In the genomic region with DNA sequence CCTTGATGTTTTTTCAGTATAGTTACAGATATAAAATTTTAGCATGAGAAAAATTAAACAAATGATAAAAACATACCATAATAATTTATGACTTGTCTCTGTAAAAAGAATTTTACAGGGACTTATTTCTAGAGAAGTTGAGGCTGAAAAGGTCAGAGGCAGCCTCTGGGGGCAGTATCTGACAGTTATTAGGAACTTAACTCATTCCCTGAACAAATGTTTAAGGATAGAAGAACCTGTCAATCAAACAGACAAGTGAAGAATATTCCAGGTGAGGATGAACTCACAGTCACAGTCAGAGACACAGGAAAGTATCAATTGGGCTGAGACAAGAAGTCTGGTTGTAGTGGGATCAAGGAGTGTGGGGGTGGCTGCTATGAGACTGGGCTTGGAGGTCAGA, we compare ENCODE assay signal across 18 cellular contexts. TPM values are rescaled to one million over a fixed set of nuclear protein-coding genes. Genes with fewer than 3 reads are reported as not detected.
DNase-seq lines count a peak whose midpoint lies in the region; ATAC-seq, FAIRE-seq and TF ChIP-seq lines count a peak whose summit lies in the region.
"Had no signal": no experiment of that assay in that cellular context is flagged by ENCODE, and none has a peak within 500 bp of the region (broad histone marks: within the 10 kb centered on the region; RNA-seq: fewer than 3 reads in every experiment).

No MANE protein-coding gene starts in this region.

- H3K9me3 Mint-ChIP-seq in activated CD4-positive, alpha-beta T cell treated with anti-CD3 and anti-CD28 coated beads, Interleukin-2, amount 10 ng/mL, durations not matched to agents 24 days and 14 days: no peaks in the 10 kb centered on the region

- no peak overlapping the region for H2BK120ac ChIP-seq in H1 (replicated peaks; ENCODE audit: low read depth, low read length)

- no peak overlapping the region for H3K14ac ChIP-seq in H1 (ENCODE audit: insufficient read length)

- no peak overlapping the region for H3K4ac ChIP-seq in H1 (replicated peaks; ENCODE audit: insufficient read length, low read depth, low read length)

- H4K20me1 ChIP-seq in H1 (replicated peaks in 1 of 2; ENCODE audit: control insufficient read depth in 1 of 2, insufficient read depth in 2 of 2, low read length in 2 of 2): no peaks in the 10 kb centered on the region

- no peak overlapping the region for H3K4me2 ChIP-seq in H1 (ENCODE audit: insufficient read depth in 1 of 2, low read depth in 2 of 2, low read length in 2 of 2)

- POLR2A ChIA-PET in H1 (lab: Charles Lee; ENCODE audit: partially characterized antibody): no interaction called here

- H3K23ac ChIP-seq in H1 (ENCODE audit: insufficient read length): no peak overlapping the region

- intact Hi-C loops in activated CD4-positive, alpha-beta T cell treated with anti-CD3 and anti-CD28 coated beads, Interleukin-2, amount 10 ng/mL, durations not matched to agents 24 days and 14 days (cut with micrococcal nuclease): no loop called here
- intact Hi-C loops in upper lobe of right lung (cut with DNase I): no loop called here
- intact Hi-C loops in adrenal gland (cut with DNase I): no loop called here

- no peak overlapping the region for H2AFZ ChIP-seq in H1 (ENCODE audit: low read length)

- no peak overlapping the region for H2BK15ac ChIP-seq in H1 (ENCODE audit: low read length)

- H3K27ac Mint-ChIP-seq in activated CD4-positive, alpha-beta T cell treated with anti-CD3 and anti-CD28 coated beads, Interleukin-2, amount 10 ng/mL, durations not matched to agents 24 days and 14 days: no peak overlapping the region
- H3K27ac Mint-ChIP-seq: activated CD8-positive, alpha-beta memory T cell treated with anti-CD3 and anti-CD28 coated beads, Interleukin-2, amount 10 ng/mL, durations not matched to agents 7 days and 5 days; naive thymus-derived CD8-positive, alpha-beta T cell had no signal

- DNase-seq in activated CD4-positive, alpha-beta T cell treated with anti-CD3 and anti-CD28 coated beads, Interleukin-2, amount 10 ng/mL, durations not matched to agents 24 days and 14 days: peak; percentile 32
- no peak for DNase-seq in activated CD4-positive, alpha-beta T cell treated with anti-CD3 and anti-CD28 coated beads, Interleukin-2, amount 50 U/mL, for 48 hours
- DNase-seq in NCI-H460 (ENCODE audit: extremely low read depth, low read depth) (peak; percentile 1), H1 (ENCODE audit: low read depth in 1 of 2, low spot score in 2 of 2) (no peak), upper lobe of right lung (no peak), adrenal gland (no peak), mucosa of gallbladder (ENCODE audit: low spot score) (no peak)
- DNase-seq: activated CD8-positive, alpha-beta memory T cell treated with anti-CD3 and anti-CD28 coated beads, Interleukin-2, amount 10 ng/mL, durations not matched to agents 7 days and 5 days; activated naive CD4-positive, alpha-beta T cell treated with anti-CD3 and anti-CD28 coated beads, Interleukin-2, amount 50 U/mL, for 16 hours; GOT3; naive thymus-derived CD8-positive, alpha-beta T cell; NCI-H187 treated with DMSO at 0.1 percent for 48 hours; spleen; upper lobe of left lung had no signal

- no peak overlapping the region for H2BK5ac ChIP-seq in H1 (ENCODE audit: low read depth, low read length)

- H3K79me1 ChIP-seq in H1 (ENCODE audit: low read depth, low read length): no peaks in the 10 kb centered on the region

- H2BK12ac ChIP-seq in H1 (ENCODE audit: low read depth, low read length): no peak overlapping the region

- no peak overlapping the region for H4K8ac ChIP-seq in H1 (ENCODE audit: extremely low read depth, insufficient read depth, low read length)

- H3K18ac ChIP-seq in H1 (ENCODE audit: extremely low read depth, low read length): no peak overlapping the region

- no peak overlapping the region for H3K9ac ChIP-seq in H1 (replicated peaks in 1 of 4; ENCODE audit: extremely low read depth in 1 of 4, low read depth in 3 of 4, low read length in 3 of 4)

- H3K27me3 ChIP-seq in H1 (replicated peaks in 1 of 4; ENCODE audit: control insufficient read depth in 3 of 4, extremely low read depth in 1 of 4, insufficient read depth in 3 of 4, low read length in 3 of 4) (no peaks in the 10 kb centered on the region), upper lobe of right lung (no peaks in the 10 kb centered on the region), adrenal gland (no peaks in the 10 kb centered on the region)
- H3K27me3 ChIP-seq: upper lobe of left lung had no signal

- no peak overlapping the region for H3K56ac ChIP-seq in H1 (replicated peaks; ENCODE audit: insufficient read length, low read depth, low read length)

- no peaks in the 10 kb centered on the region for H3K4me1 Mint-ChIP-seq in activated CD4-positive, alpha-beta T cell treated with anti-CD3 and anti-CD28 coated beads, Interleukin-2, amount 10 ng/mL, durations not matched to agents 24 days and 14 days
- H3K4me1 Mint-ChIP-seq: activated CD8-positive, alpha-beta memory T cell treated with anti-CD3 and anti-CD28 coated beads, Interleukin-2, amount 10 ng/mL, durations not matched to agents 7 days and 5 days; naive thymus-derived CD8-positive, alpha-beta T cell had no signal

- no peak for TF ChIP-seq POLR2A in H1 (IDR thresholded peaks at IDR 0.05; ENCODE audit: control extremely low read depth in 1 of 2, low read depth in 2 of 2, low read length in 2 of 2)
- TF ChIP-seq POLR2A in adrenal gland (IDR thresholded peaks at IDR 0.05): no peak

- H3K9me3 ChIP-seq in H1 (ENCODE audit: insufficient read depth in 2 of 2, low read depth in 1 of 2, low read length in 1 of 2) (no peaks in the 10 kb centered on the region), upper lobe of right lung (no peaks in the 10 kb centered on the region), adrenal gland (replicated peaks in 1 of 3) (no peaks in the 10 kb centered on the region)
- H3K9me3 ChIP-seq: spleen, upper lobe of left lung had no signal

- no peaks in the 10 kb centered on the region for H3K36me3 ChIP-seq in H1 (ENCODE audit: control insufficient read depth in 2 of 4, insufficient read depth in 4 of 4, low read length in 3 of 4)
- H3K36me3 ChIP-seq in upper lobe of right lung: no peaks in the 10 kb centered on the region
- no peaks in the 10 kb centered on the region for H3K36me3 ChIP-seq in adrenal gland (replicated peaks in 1 of 2)
- H3K36me3 ChIP-seq: spleen, upper lobe of left lung had no signal

- no peak overlapping the region for H4K5ac ChIP-seq in H1 (ENCODE audit: insufficient read length, low read depth, low read length)

- H3K4me1 ChIP-seq in H1 (replicated peaks in 1 of 4; ENCODE audit: control insufficient read depth in 3 of 4, insufficient read depth in 4 of 4, low read length in 3 of 4) (peaks cover 0 to 5% (median 1%) of the 10 kb centered on the region in 4 experiments; a peak in 4 of 7 replicates), upper lobe of right lung (no peaks in the 10 kb centered on the region), adrenal gland (replicated peaks in 1 of 2) (no peaks in the 10 kb centered on the region)
- H3K4me1 ChIP-seq: upper lobe of left lung had no signal

- H3K27ac ChIP-seq in H1 (ENCODE audit: low read depth, low read length): no peak overlapping the region
- no peak overlapping the region for H3K27ac ChIP-seq in upper lobe of right lung
- H3K27ac ChIP-seq in adrenal gland: no peak overlapping the region
- H3K27ac ChIP-seq: coronary artery, spleen, upper lobe of left lung had no signal

- no peak for TF ChIP-seq EP300 in H1 (IDR thresholded peaks at IDR 0.05; ENCODE audit: borderline replicate concordance in 1 of 2, low read depth in 2 of 2, low read length in 2 of 2)

- H3K4me3 ChIP-seq in H1 (ENCODE audit: extremely low read depth in 1 of 4, insufficient read depth in 2 of 4, low read depth in 3 of 4, low read length in 4 of 4) (no peak overlapping the region), upper lobe of right lung (no peak overlapping the region), adrenal gland (no peak overlapping the region)
- H3K4me3 ChIP-seq: coronary artery, spleen, upper lobe of left lung had no signal

- H2BK20ac ChIP-seq in H1 (ENCODE audit: low read length): no peak overlapping the region

- peak; percentile 29 to 30; a peak in 3 of 4 replicates for TF ChIP-seq RAD21 in H1 (IDR thresholded peaks at IDR 0.05 in 1 of 2, conservative IDR thresholded peaks at IDR 0.05 in 1 of 2; ENCODE audit: low read depth in 2 of 2, low read length in 2 of 2)

- no peak for ATAC-seq in upper lobe of right lung
- no peak for ATAC-seq in esophagus mucosa
- ATAC-seq: activated CD8-positive, alpha-beta memory T cell treated with anti-CD3 and anti-CD28 coated beads, Interleukin-2, amount 10 ng/mL, durations not matched to agents 7 days and 5 days; naive thymus-derived CD8-positive, alpha-beta T cell had no signal

- H3K36me3 Mint-ChIP-seq in activated CD4-positive, alpha-beta T cell treated with anti-CD3 and anti-CD28 coated beads, Interleukin-2, amount 10 ng/mL, durations not matched to agents 24 days and 14 days (ENCODE audit: low read depth): no peaks in the 10 kb centered on the region
- H3K36me3 Mint-ChIP-seq: activated CD8-positive, alpha-beta memory T cell treated with anti-CD3 and anti-CD28 coated beads, Interleukin-2, amount 10 ng/mL, durations not matched to agents 7 days and 5 days; naive thymus-derived CD8-positive, alpha-beta T cell had no signal

- H3K79me2 ChIP-seq in H1 (ENCODE audit: control insufficient read depth in 1 of 2, insufficient read depth in 2 of 2, low read length in 2 of 2): no peaks in the 10 kb centered on the region

- TF ChIP-seq CTCF in H1 (IDR thresholded peaks at IDR 0.05; ENCODE audit: control extremely low read depth in 1 of 3, insufficient read depth in 1 of 3, low read depth in 1 of 3, low read length in 3 of 3) (peak in 2 of 3 experiments; percentile 9 to 36; a peak in 2 of 4 replicates), upper lobe of right lung (IDR thresholded peaks at IDR 0.05) (peak; percentile 11), adrenal gland (IDR thresholded peaks at IDR 0.05) (no peak)

- H2AK5ac ChIP-seq in H1 (ENCODE audit: low read depth, low read length): no peak overlapping the region

- FAIRE-seq in H1 (lab: Jason Lieb, UNC): no peak
- FAIRE-seq: frontal cortex, TTC549 had no signal

- H3K27me3 Mint-ChIP-seq in activated CD4-positive, alpha-beta T cell treated with anti-CD3 and anti-CD28 coated beads, Interleukin-2, amount 10 ng/mL, durations not matched to agents 24 days and 14 days: peaks cover 33% of the 10 kb centered on the region

- no peaks in the 10 kb centered on the region for H3K23me2 ChIP-seq in H1 (ENCODE audit: low read depth, low read length)

- H4K91ac ChIP-seq in H1 (replicated peaks; ENCODE audit: insufficient read length, low read length): no peak overlapping the region

- H3K4me3 Mint-ChIP-seq in activated CD4-positive, alpha-beta T cell treated with anti-CD3 and anti-CD28 coated beads, Interleukin-2, amount 10 ng/mL, durations not matched to agents 24 days and 14 days: no peak overlapping the region
- H3K4me3 Mint-ChIP-seq: activated CD8-positive, alpha-beta memory T cell treated with anti-CD3 and anti-CD28 coated beads, Interleukin-2, amount 10 ng/mL, durations not matched to agents 7 days and 5 days; naive thymus-derived CD8-positive, alpha-beta T cell had no signal

- CTCF ChIA-PET in H1 (lab: Charles Lee; ENCODE audit: partially characterized antibody): interaction anchor here (0.7 to 1.4 kb wide), 3 partner anchors 16 to 152 kb away, joined by 4 read pairs; no protein-coding TSS in a partner anchor

RNA-seq across cellular contexts. Expression of a gene that starts 7.3 kb away (rescaled TPM):
- 0.21 and 0.26 TPM in 2 replicates for total RNA-seq in activated CD4-positive, alpha-beta T cell treated with anti-CD3 and anti-CD28 coated beads, Interleukin-2, amount 10 ng/mL, durations not matched to agents 24 days and 14 days
- total RNA-seq in NCI-H460 (2014; rRNA removed; shearing (Covaris generic)): not detected in 2 replicates
- 0.14 and 0.61 TPM in 2 replicates for polyA plus RNA-seq in NCI-H460 (2014; cell fraction: nucleus; rRNA removed)
- total RNA-seq in H1 (2021; fragmentation: NEBNext Ultra II Directional; extraction: Animal tissue kit (Norgen Biotek cat#: 25700)): 15.5 and 21.3 TPM in 2 replicates
- polyA plus RNA-seq in H1 (2011; rRNA removed) (7.3 and 11.6 TPM in 2 replicates), adrenal gland (10 to 100 TPM; 13.3 to 47.9 (median 26.7) TPM)
- polyA plus RNA-seq in H1 (2011; cell fraction: cytosol; rRNA removed): 7.0 TPM
- polyA plus RNA-seq in H1 (2011; cell fraction: nucleus; rRNA removed): 22.5 TPM
- 7.8 to 11.2 TPM (median 9.7 TPM) in 4 replicates for polyA plus RNA-seq in H1 (2012, experiment 1 of 2)
- 0.96 TPM for polyA plus RNA-seq in H1 (2012, experiment 2 of 2)
- polyA plus RNA-seq in H1 (2013, experiment 1 of 2): 11.4 TPM
- polyA plus RNA-seq in H1 (2013, experiment 2 of 2): 13.3 TPM
- polyA minus RNA-seq in H1 (2011; rRNA and poly(A)+ RNA removed): 31.6 and 34.2 TPM in 2 replicates
- polyA minus RNA-seq in H1 (2011; cell fraction: cytosol; rRNA and poly(A)+ RNA removed): 9.7 TPM
- 30.5 TPM for polyA minus RNA-seq in H1 (2011; cell fraction: nucleus; rRNA and poly(A)+ RNA removed)
- total RNA-seq in upper lobe of right lung (248 TPM), esophagus mucosa (16.6 TPM), adrenal gland (100 to 1,000 TPM in 2 of 8 donors, 10 to 100 TPM in 6; 17.1 to 124 (median 76.0) TPM), mucosa of gallbladder (671 TPM)
- total RNA-seq: naive thymus-derived CD8-positive, alpha-beta T cell had no signal

Comparison
In these comparisons a context has a peak if more than half of its experiments do, and no peak if none do; other contexts are left out.
1. DNase-seq: peak in activated CD4-positive, alpha-beta T cell treated with anti-CD3 and anti-CD28 coated beads, Interleukin-2, amount 10 ng/mL, durations not matched to agents 24 days and 14 days (single experiment) and NCI-H460 (single experiment); none in activated CD4-positive, alpha-beta T cell treated with anti-CD3 and anti-CD28 coated beads, Interleukin-2, amount 50 U/mL, for 48 hours (0 of 2), H1 (0 of 2), upper lobe of right lung (single experiment), adrenal gland (0 of 7) and mucosa of gallbladder (single experiment).
2. CTCF ChIP-seq: peak in H1 (2 of 3) and upper lobe of right lung (single experiment); none in adrenal gland (0 of 6).
3. RNA of a gene that starts 7.3 kb away (total RNA-seq): 671 TPM in mucosa of gallbladder (single experiment), 248 TPM in upper lobe of right lung (single experiment), 17.1 to 124 TPM in adrenal gland, 15.5 to 21.3 TPM in H1 and 16.6 TPM in esophagus mucosa (single experiment); 0.21 to 0.26 TPM in activated CD4-positive, alpha-beta T cell treated with anti-CD3 and anti-CD28 coated beads, Interleukin-2, amount 10 ng/mL, durations not matched to agents 24 days and 14 days and not detected in NCI-H460; every median in the first group is over 10 times any median in the second.